ENCODE assay signal across 8 cellular contexts in genomic region chr12:69388371-69388770, GRCh38. TPM values are rescaled to one million over a fixed set of nuclear protein-coding genes. Genes with fewer than 3 reads are reported as not detected.
DNase-seq lines count a peak whose midpoint lies in the region; ATAC-seq and TF ChIP-seq lines count a peak whose summit lies in the region.

No MANE protein-coding gene starts in this region.

- TF ChIP-seq CTCF in GM20000 (IDR thresholded peaks at IDR 0.05; ENCODE audit: extremely low read depth, missing control alignments) (peak; percentile 41), fibroblast of villous mesenchyme (IDR thresholded peaks at IDR 0.05; ENCODE audit: insufficient read depth, low read depth, low read length) (peak; percentile 68)

- no peak for ATAC-seq in GM18873 (IDR thresholded peaks at IDR 0.05; ENCODE audit: low FRiP score, unreplicated experiment)

- no peak overlapping the region for H3K4me3 ChIP-seq in fibroblast of villous mesenchyme (ENCODE audit: low read depth, low read length)

- DNase-seq in AG20443 (ENCODE audit: low spot score) (peak; percentile 27), GM20000 (ENCODE audit: low spot score) (no peak), RKO (ENCODE audit: low spot score) (peak; percentile 78), fibroblast of villous mesenchyme (ENCODE audit: low read depth) (peak; percentile 85), superior temporal gyrus (ENCODE audit: extremely low spot score) (peak; percentile 80), NCI-H187 treated with DMSO at 0.1 percent for 48 hours (lab: John Stamatoyannopoulos, UW) (no peak), NCI-H1436 (lab: John Stamatoyannopoulos, UW) (no peak)

RNA-seq across cellular contexts. Expression of gene YEATS4, which starts 28.8 kb away (rescaled TPM):
- 10.8 and 13.9 TPM in 2 replicates for total RNA-seq in fibroblast of villous mesenchyme

RNA-seq across cellular contexts. Expression of gene LYZ, which starts 40.2 kb away (rescaled TPM):
- not detected in 2 replicates for total RNA-seq in fibroblast of villous mesenchyme

Comparison
In these comparisons a context has a peak if more than half of its experiments do, and no peak if none do; other contexts are left out.
1. DNase-seq: peak in AG20443 (single experiment), RKO (single experiment), fibroblast of villous mesenchyme (single experiment) and superior temporal gyrus (single experiment); none in GM20000 (single experiment), NCI-H187 treated with DMSO at 0.1 percent for 48 hours (single experiment) and NCI-H1436 (single experiment).